ENCODE assay signal across 20 cellular contexts in the genomic region with DNA sequence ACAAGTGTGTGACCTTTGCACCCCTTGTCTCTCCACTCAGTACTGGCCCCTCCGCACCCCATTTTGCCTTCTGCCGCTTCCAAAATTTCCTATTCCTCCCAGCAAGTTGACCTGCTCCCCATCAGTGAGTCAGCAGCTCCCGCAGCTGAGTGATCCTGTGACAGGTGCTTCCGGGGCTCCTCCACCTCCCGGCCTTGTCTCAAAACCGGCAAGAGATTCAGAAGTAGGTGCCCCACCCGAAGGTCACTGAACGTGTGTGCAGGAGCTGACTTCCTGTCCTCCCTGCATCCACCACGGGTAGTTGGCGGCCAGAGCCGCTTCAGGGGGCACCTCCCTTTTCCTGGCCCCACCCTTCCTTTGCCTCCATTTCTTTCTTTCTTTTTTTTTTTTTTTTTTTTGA.
DNase-seq lines count a peak whose midpoint lies in the region; ATAC-seq, FAIRE-seq and TF ChIP-seq lines count a peak whose summit lies in the region.
"Had no signal": no experiment of that assay in that cellular context is flagged by ENCODE, and none has a peak within 500 bp of the region (broad histone marks: within the 10 kb centered on the region; RNA-seq: fewer than 3 reads in every experiment).

No MANE protein-coding gene starts in this region.

- H3K36me3 Mint-ChIP-seq in activated T-cell treated with anti-CD3 and anti-CD28 coated beads, Interleukin-2, amount 50 U/mL, for 4 hours (ENCODE audit: insufficient read depth), result no peaks in the 10 kb centered on the region
- H3K36me3 Mint-ChIP-seq: activated naive CD4-positive, alpha-beta T cell treated with anti-CD3 and anti-CD28 coated beads, Interleukin-2, amount 50 U/mL, for 24 hours had no signal

- TF ChIP-seq CTCF in adrenal gland (IDR thresholded peaks at IDR 0.05) (no peak), mucosa of descending colon (IDR thresholded peaks at IDR 0.05) (no peak)

- H3K4me3 Mint-ChIP-seq in activated T-cell treated with anti-CD3 and anti-CD28 coated beads, Interleukin-2, amount 50 U/mL, for 4 hours, result peak overlapping the region; percentile 4
- H3K4me3 Mint-ChIP-seq: activated naive CD4-positive, alpha-beta T cell treated with anti-CD3 and anti-CD28 coated beads, Interleukin-2, amount 50 U/mL, for 24 hours had no signal

- H3K4me1 ChIP-seq in adrenal gland (replicated peaks in 1 of 2) (peaks cover 15 to 25% of the 10 kb centered on the region in 2 donors), mucosa of descending colon (ENCODE audit: low read depth) (no peaks in the 10 kb centered on the region)
- H3K4me1 ChIP-seq: BE2C had no signal

- intact Hi-C loops in adrenal gland (cut with DNase I) (no loop called here), mucosa of descending colon (cut with DNase I, micrococcal nuclease) (no loop called here)

- no peaks in the 10 kb centered on the region for H3K9me3 ChIP-seq in adrenal gland (replicated peaks in 1 of 3)
- H3K9me3 ChIP-seq in mucosa of descending colon, result peaks cover 10% of the 10 kb centered on the region
- H3K9me3 ChIP-seq: BE2C had no signal

- no peak for ATAC-seq in activated T-cell treated with anti-CD3 and anti-CD28 coated beads, Interleukin-2, amount 50 U/mL, for 4 hours
- ATAC-seq in mucosa of descending colon, result peak; percentile 36
- ATAC-seq: stimulated activated naive CD8-positive, alpha-beta T cell treated with anti-CD3 and anti-CD28 coated beads, Interleukin-15, amount 100 ng/mL, for 72 hours had no signal

- DNase-seq in activated T-cell treated with anti-CD3 and anti-CD28 coated beads, Interleukin-2, amount 50 U/mL, for 4 hours, result no peak
- DNase-seq in activated T-cell treated with anti-CD3 and anti-CD28 coated beads, Interleukin-2, amount 50 U/mL, for 48 hours, result no peak
- DNase-seq in LoVo (ENCODE audit: low spot score) (peak; percentile 1), adrenal gland (peak in 5 of 7 donors; percentile 63 to 77 (median 69)), mucosa of descending colon (no peak), GM19239 (ENCODE audit: insufficient read length, low spot score) (no peak), MV-4-11 (lab: John Stamatoyannopoulos, UW) (no peak)
- DNase-seq in activated CD8-positive, alpha-beta memory T cell treated with anti-CD3 and anti-CD28 coated beads, Interleukin-2, amount 50 U/mL, for 48 hours, result no peak
- DNase-seq: activated CD4-positive, alpha-beta T cell treated with anti-CD3 and anti-CD28 coated beads, Interleukin-2, amount 50 U/mL, for 4 hours; BE2C; foreskin fibroblast; NCI-H1092 treated with DMSO at 0.1 percent for 48 hours; NCI-H2029; SIG-M5; stimulated activated naive CD8-positive, alpha-beta T cell treated with anti-CD3 and anti-CD28 coated beads, Interleukin-15, amount 100 ng/mL, for 72 hours; tibial artery had no signal

- peak in 1 of 2 donors; percentile 12 for TF ChIP-seq POLR2A in adrenal gland (IDR thresholded peaks at IDR 0.05)

- H3K27ac ChIP-seq in adrenal gland, result peak overlapping the region in 4 of 5 donors; percentile 19 to 51 (median 47)
- H3K27ac ChIP-seq: epithelial cell of prostate, tibial artery, VCaP had no signal

- no peaks in the 10 kb centered on the region for H3K27me3 ChIP-seq in adrenal gland
- H3K27me3 ChIP-seq: BE2C, tibial artery had no signal

- H3K27me3 Mint-ChIP-seq in activated T-cell treated with anti-CD3 and anti-CD28 coated beads, Interleukin-2, amount 50 U/mL, for 4 hours (ENCODE audit: low read depth), result peaks cover 4% of the 10 kb centered on the region
- H3K27me3 Mint-ChIP-seq: activated naive CD4-positive, alpha-beta T cell treated with anti-CD3 and anti-CD28 coated beads, Interleukin-2, amount 50 U/mL, for 24 hours had no signal

- WGBS in adrenal gland, 4 donors, result 23 to 50% (median 41%) methylated on average over 11 of the region's 11 CpGs

- H3K4me3 ChIP-seq in adrenal gland (peak overlapping the region in 1 of 4 donors; percentile 2), mucosa of descending colon (no peak overlapping the region)
- H3K4me3 ChIP-seq: tibial artery had no signal

- H3K4me1 Mint-ChIP-seq in activated T-cell treated with anti-CD3 and anti-CD28 coated beads, Interleukin-2, amount 50 U/mL, for 4 hours (ENCODE audit: low read depth), result peaks cover 13% of the 10 kb centered on the region

- no peak for FAIRE-seq in GM19239 (lab: Jason Lieb, UNC)
- FAIRE-seq: islet of Langerhans had no signal

- peaks cover 7% of the 10 kb centered on the region for H3K9me3 Mint-ChIP-seq in activated T-cell treated with anti-CD3 and anti-CD28 coated beads, Interleukin-2, amount 50 U/mL, for 4 hours

- H3K36me3 ChIP-seq in adrenal gland (replicated peaks in 1 of 2) (no peaks in the 10 kb centered on the region), mucosa of descending colon (ENCODE audit: low read depth) (no peaks in the 10 kb centered on the region)
- H3K36me3 ChIP-seq: BE2C, tibial artery had no signal

Comparison
In these comparisons a context has a peak if more than half of its experiments do, and no peak if none do; other contexts are left out.
1. DNase-seq: peak in LoVo (single experiment) and adrenal gland (5 of 7); none in activated T-cell treated with anti-CD3 and anti-CD28 coated beads, Interleukin-2, amount 50 U/mL, for 4 hours (single experiment), activated T-cell treated with anti-CD3 and anti-CD28 coated beads, Interleukin-2, amount 50 U/mL, for 48 hours (0 of 2), mucosa of descending colon (0 of 3), GM19239 (single experiment), activated CD8-positive, alpha-beta memory T cell treated with anti-CD3 and anti-CD28 coated beads, Interleukin-2, amount 50 U/mL, for 48 hours (single experiment) and MV-4-11 (single experiment).